In the genomic region with DNA sequence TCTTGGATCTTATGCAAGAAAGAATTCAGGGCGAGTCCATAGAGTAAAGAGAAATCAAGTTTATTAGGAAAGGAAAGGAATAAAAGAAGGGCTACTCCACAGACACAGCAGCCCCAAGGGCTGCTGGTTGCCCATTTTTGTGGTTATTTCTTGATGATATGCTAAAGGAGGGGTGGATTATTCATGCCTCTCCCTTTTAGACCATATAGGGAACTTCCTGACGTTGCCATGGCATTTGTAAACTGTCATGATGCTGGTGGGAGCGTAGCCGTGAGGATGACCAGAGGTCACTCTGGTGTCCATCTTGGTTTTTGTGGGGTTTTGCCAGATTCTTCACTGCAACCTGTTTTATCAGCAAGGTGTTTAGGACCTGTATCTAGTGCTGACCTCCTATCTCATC, we compare ENCODE assay signal across 26 cellular contexts.
"Had no signal": no experiment of that assay in that cellular context is flagged by ENCODE, and none has a peak within 500 bp of the region (broad histone marks: within the 10 kb centered on the region; RNA-seq: fewer than 3 reads in every experiment).

No MANE protein-coding gene starts in this region.

- H3K4me3 Mint-ChIP-seq: natural killer cell had no signal

- H3K4me1 ChIP-seq: lower lobe of right lung, parathyroid adenoma, tibial nerve, upper lobe of left lung, uterus had no signal

- DNase-seq: dermis blood vessel endothelial cell; effector memory CD4-positive, alpha-beta T cell; erythroblast; esophagus squamous epithelium; foreskin melanocyte; head of caudate nucleus; left ventricle myocardium superior; lower lobe of right lung; natural killer cell; stimulated activated CD4-positive, alpha-beta T cell treated with anti-CD3 and anti-CD28 coated beads, Interleukin-12 subunit alpha, Interleukin-12 subunit beta, amount 100 ng/mL, for 4 hours; stimulated activated CD4-positive, alpha-beta T cell treated with anti-CD3 and anti-CD28 coated beads, Interleukin-1b, Interleukin-23, amount 100 ng/mL, for 48 hours; stimulated activated CD4-positive, alpha-beta T cell treated with anti-CD3 and anti-CD28 coated beads, Interleukin-4, amount 100 ng/mL, for 1 hour; stimulated activated CD8-positive, alpha-beta memory T cell treated with anti-CD3 and anti-CD28 coated beads, Interleukin-4, amount 100 ng/mL, for 48 hours; stimulated activated naive CD8-positive, alpha-beta T cell treated with anti-CD3 and anti-CD28 coated beads, Interleukin-15, Interleukin-2, amounts not matched to agents 100 U/mL and 50 U/mL, for 24 hours; substantia nigra; upper lobe of left lung; uterus had no signal

- H3K9me3 Mint-ChIP-seq: natural killer cell had no signal

- ATAC-seq: left ventricle myocardium superior; lower lobe of right lung; natural killer cell; sciatic nerve; stimulated activated naive CD8-positive, alpha-beta T cell treated with anti-CD3 and anti-CD28 coated beads, Interleukin-15, Interleukin-2, amounts not matched to agents 100 U/mL and 50 U/mL, for 24 hours had no signal

- H3K36me3 Mint-ChIP-seq: natural killer cell had no signal

- H3K27ac Mint-ChIP-seq: natural killer cell, progenitor cell of endocrine pancreas had no signal

- H3K36me3 ChIP-seq: esophagus squamous epithelium, lower lobe of right lung, neutrophil, thoracic aorta, tibial nerve, upper lobe of left lung, uterus had no signal

- H3K27ac ChIP-seq: coronary artery, esophagus squamous epithelium, lower lobe of right lung, neutrophil, parathyroid adenoma, thoracic aorta, tibial nerve, upper lobe of left lung had no signal

- H3K79me2 ChIP-seq: parathyroid adenoma had no signal

- H3K9ac ChIP-seq: parathyroid adenoma had no signal

- H3K4me2 ChIP-seq: smooth muscle cell had no signal

- H3K27me3 ChIP-seq: tibial nerve, upper lobe of left lung, uterus had no signal

- FAIRE-seq: keratinocyte had no signal

- H2AFZ ChIP-seq: parathyroid adenoma had no signal

- H3K9me3 ChIP-seq: lower lobe of right lung, neutrophil, thoracic aorta, upper lobe of left lung, uterus had no signal

- H3K4me3 ChIP-seq: coronary artery, esophagus squamous epithelium, lower lobe of right lung, smooth muscle cell, thoracic aorta, tibial nerve, upper lobe of left lung, uterus had no signal
